ENCODE assay signal across 8 cellular contexts in the genomic region with DNA sequence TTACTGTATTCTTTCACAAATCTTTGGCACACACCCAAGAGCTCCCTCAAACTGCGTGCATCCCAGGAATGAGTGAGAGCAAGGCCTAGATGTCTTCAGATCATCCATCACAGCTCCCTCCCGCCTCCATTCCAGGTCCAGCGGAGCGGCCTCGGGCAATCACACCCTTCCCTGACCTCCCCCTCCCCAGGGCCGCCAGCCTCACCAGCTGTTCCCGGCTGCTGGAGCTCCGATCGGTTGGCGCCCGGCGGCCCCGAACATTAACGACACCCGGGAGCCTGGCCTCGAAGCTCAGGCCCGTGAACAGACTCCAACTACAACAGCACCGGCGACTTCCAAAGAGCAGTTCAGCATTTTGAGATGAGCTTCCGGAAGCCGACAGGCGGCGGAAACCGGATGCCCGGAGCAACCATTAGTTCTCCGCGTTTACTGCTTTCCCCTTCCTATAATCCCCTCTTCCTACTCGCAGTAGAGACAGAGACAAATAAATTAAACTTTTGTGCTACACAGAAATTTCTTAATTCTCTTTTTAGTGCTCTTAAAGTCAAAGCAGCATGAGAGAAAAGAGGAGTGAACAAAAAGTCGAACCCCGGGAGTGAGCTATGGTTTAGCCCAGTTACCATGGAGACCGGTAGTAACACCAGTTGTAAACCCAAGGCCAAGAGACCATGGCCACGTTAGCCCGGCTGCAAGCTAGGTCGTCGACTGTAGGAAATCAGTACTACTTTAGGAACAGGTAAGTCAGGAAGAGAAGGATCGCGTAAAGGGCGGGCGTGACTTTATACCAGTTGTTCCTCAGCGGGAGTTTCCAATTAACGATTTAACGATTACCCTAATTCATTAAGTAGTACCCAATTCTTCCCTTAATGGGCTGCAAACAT. TPM values are rescaled to one million over a fixed set of nuclear protein-coding genes. Genes with fewer than 3 reads are reported as not detected.
DNase-seq lines count a peak whose midpoint lies in the region; ATAC-seq, FAIRE-seq and TF ChIP-seq lines count a peak whose summit lies in the region.

TSS of gene GPATCH2 (minus strand) at position 380 of the 881 bp plus-strand sequence. CDS start at position 261, 119 bp downstream.
TSS of gene SPATA17 (plus strand) at position 634 of the 881 bp plus-strand sequence. CDS start at position 669, 35 bp downstream.

- peak within 1 kb of the TSS; percentile 97 for H3K27ac ChIP-seq in HepG2 (ENCODE audit: extremely low read length, insufficient read depth, low read length)

- H4K20me1 ChIP-seq in HepG2 (ENCODE audit: insufficient read depth, low read length): no peaks in the 10 kb centered on the region

- peak; percentile 78 for DNase-seq in CD14-positive monocyte (ENCODE audit: low spot score)
- peak; percentile 82 to 84 for DNase-seq in NCI-H526 (lab: John Stamatoyannopoulos, UW)
- peak; percentile 72 for DNase-seq in activated CD4-positive, alpha-beta T cell treated with anti-CD3 and anti-CD28 coated beads, Interleukin-2, amount 50 U/mL, for 1 hour
- DNase-seq in dermis blood vessel endothelial cell: peak; percentile 93
- peak; percentile 86 for DNase-seq in HepG2 (ENCODE audit: low spot score)
- peak; percentile 71 for DNase-seq in stimulated activated CD4-positive, alpha-beta T cell treated with anti-CD3 and anti-CD28 coated beads, Interleukin-4, amount 100 ng/mL, for 1 hour

- in situ Hi-C loops in HepG2 (cut with HindIII; ENCODE audit: extremely low pct_ligation_motif_present, low pct_unique_long_range_greater_than_20kb): no loop called here

- peak within 1 kb of the TSS; percentile 96 to 99 for H3K4me3 Mint-ChIP-seq in CD14-positive monocyte

- under 1% methylated on average over 27 of the region's 42 CpGs for WGBS in HepG2 (ENCODE audit: low lambda C conversion rate)

- peaks cover 0 to 2% (median 0%) of the 10 kb centered on the region in 7 donors for H3K9me3 Mint-ChIP-seq in CD14-positive monocyte

- peak within 1 kb of the TSS; percentile 99 for H2AFZ ChIP-seq in HepG2 (ENCODE audit: low read length)

- TF ChIP-seq RAD21 in HepG2 (CRISPR knock-in tag; IDR thresholded peaks at IDR 0.05): peak; percentile 42; the same call in 1 of the 2 replicates

- peak; percentile 15 for TF ChIP-seq CTCF in CD14-positive monocyte (IDR thresholded peaks at IDR 0.05)
- TF ChIP-seq CTCF in HepG2 (CRISPR knock-in tag; IDR thresholded peaks at IDR 0.05): peak; percentile 20; the same call in 1 of the 2 replicates

- peak within 1 kb of the TSS; percentile 93 for H3K4me2 ChIP-seq in HepG2 (ENCODE audit: low read depth, low read length)

- POLR2A ChIA-PET in HepG2 (lab: Yijun Ruan, JAX): interaction anchor here (0.9 to 1.6 kb wide), 6 partner anchors 9 to 654 kb away, joined by 3 to 13 read pairs (median 4); partner anchors contain the start of gene RRP15

- H3K4me3 ChIP-seq in HepG2 (replicated peaks in 1 of 3; ENCODE audit: insufficient read depth in 1 of 3, low read depth in 2 of 3, low read length in 3 of 3): peak within 1 kb of the TSS; percentile 84 to 95 (median 88)

- no peaks in the 10 kb centered on the region for H3K36me3 ChIP-seq in HepG2 (replicated peaks in 1 of 2; ENCODE audit: control insufficient read depth in 1 of 2, insufficient read depth in 2 of 2, low read length in 2 of 2)

- no TSS peak for BruUV-seq in HepG2 (replicated peaks; lab: Mats Ljungman, UMichigan)

- peaks cover 34% of the 10 kb centered on the region for H3K79me2 ChIP-seq in HepG2 (ENCODE audit: insufficient read depth, low read length)

- intact Hi-C loops in CD14-positive monocyte (cut with micrococcal nuclease) (no loop called here), HepG2 (cut with micrococcal nuclease; ENCODE audit: unreplicated experiment) (no loop called here)

- peak within 1 kb of the TSS; percentile 98 to 100 (median 100) for H3K27ac Mint-ChIP-seq in CD14-positive monocyte

- no peak for TF ChIP-seq EP300 in HepG2 (IDR thresholded peaks at IDR 0.05; ENCODE audit: low read depth in 2 of 2, low read length in 2 of 2)
- no peak for TF ChIP-seq EP300 in HepG2 (CRISPR knock-in tag; IDR thresholded peaks at IDR 0.05; ENCODE audit: borderline replicate concordance)

- CTCF ChIA-PET in HepG2 (lab: Yijun Ruan, JAX; ENCODE audit: low intra/inter-chr PET ratio, low total read pairs): no interaction called here

- peak within 1 kb of the TSS; percentile 98 for H3K9ac ChIP-seq in HepG2 (ENCODE audit: insufficient read depth, low read depth, low read length)

- peak; percentile 90 for FAIRE-seq in HepG2 (lab: Jason Lieb, UNC)

- H3K9me3 ChIP-seq in HepG2 (ENCODE audit: low read length): no peaks in the 10 kb centered on the region

- H3K4me1 ChIP-seq in HepG2 (ENCODE audit: insufficient read depth, low read length): peaks cover 33% of the 10 kb centered on the region

- peaks cover 5 to 8% (median 6%) of the 10 kb centered on the region in 3 donors for H3K27me3 Mint-ChIP-seq in CD14-positive monocyte (ENCODE audit: low read depth in 3 of 3)

- no peaks in the 10 kb centered on the region for H3K36me3 Mint-ChIP-seq in CD14-positive monocyte

- peaks cover 27% of the 10 kb centered on the region for H3K4me1 Mint-ChIP-seq in CD14-positive monocyte

- peak; percentile 68 to 82 for TF ChIP-seq POLR2A in HepG2 (IDR thresholded peaks at IDR 0.05; ENCODE audit: insufficient read depth in 1 of 2, low read depth in 2 of 2, low read length in 2 of 2)

- peak; percentile 99 for ATAC-seq in GM19328 (IDR thresholded peaks at IDR 0.05; ENCODE audit: unreplicated experiment)
- peak; percentile 97 for ATAC-seq in HG03469 (IDR thresholded peaks at IDR 0.05; ENCODE audit: unreplicated experiment)
- ATAC-seq in HepG2: peak; percentile 97

- H3K27me3 ChIP-seq in HepG2 (ENCODE audit: control insufficient read depth in 1 of 2, insufficient read depth in 2 of 2, low read length in 2 of 2): no peaks in the 10 kb centered on the region

TF ChIP-seq in HepG2, 621 proteins besides CTCF, POLR2A, EP300 and RAD21 (continues in another document):
- TF ChIP-seq ZNF569 (CRISPR knock-in tag; IDR thresholded peaks at IDR 0.05; ENCODE audit: borderline replicate concordance): no peak

RNA-seq across cellular contexts. Expression of gene GPATCH2, which starts in this region (rescaled TPM):
- polyA plus RNA-seq in CD14-positive monocyte (1 to 10 TPM; 1.8 to 1.9 TPM), HepG2 (2011; rRNA removed) (3.0 and 3.5 TPM in 2 replicates)
- total RNA-seq in dermis blood vessel endothelial cell (14.9 and 20.1 TPM in 2 replicates), HepG2 (2016; rRNA removed; fragmentation: Illumina TruSeq; extraction: Trizol) (15.7 and 19.4 TPM in 2 replicates)
- 1.8 and 1.9 TPM in 2 replicates for total RNA-seq in HepG2 (2016; cell fraction: cytosol; rRNA removed; fragmentation: Illumina TruSeq; extraction: Trizol; ENCODE audit: low read depth)
- 16.3 and 17.9 TPM in 2 replicates for total RNA-seq in HepG2 (2016; cell fraction: insoluble cytoplasmic fraction; rRNA removed; fragmentation: Illumina TruSeq; extraction: Trizol)
- total RNA-seq in HepG2 (2016; cell fraction: membrane; rRNA removed; fragmentation: Illumina TruSeq; extraction: Trizol): 4.0 and 5.0 TPM in 2 replicates
- 35.9 and 36.8 TPM in 2 replicates for total RNA-seq in HepG2 (2016; cell fraction: nucleus; rRNA removed; fragmentation: Illumina TruSeq; extraction: Trizol)
- polyA plus RNA-seq in HepG2 (2011; cell fraction: cytosol; rRNA removed): 1.5 and 2.0 TPM in 2 replicates
- 3.1 and 5.1 TPM in 2 replicates for polyA plus RNA-seq in HepG2 (2011; cell fraction: nucleus; rRNA removed)
- polyA plus RNA-seq in HepG2 (2012): 4.3 and 4.9 TPM in 2 replicates
- 0.27 and 0.36 TPM in 2 replicates for polyA plus RNA-seq in HepG2 (2016; cell fraction: cytosol; fragmentation: Illumina TruSeq; extraction: Trizol; ENCODE audit: low read depth)
- polyA plus RNA-seq in HepG2 (2016; cell fraction: insoluble cytoplasmic fraction; fragmentation: Illumina TruSeq; extraction: Trizol; ENCODE audit: low read depth): 11.0 and 12.3 TPM in 2 replicates
- 1.3 TPM in 2 replicates for polyA plus RNA-seq in HepG2 (2016; cell fraction: membrane; fragmentation: Illumina TruSeq; extraction: Trizol; ENCODE audit: low read depth)
- 11.0 and 11.2 TPM in 2 replicates for polyA plus RNA-seq in HepG2 (2016; cell fraction: nucleus; fragmentation: Illumina TruSeq; extraction: Trizol; ENCODE audit: insufficient read depth, low read depth)
- 3.1 and 5.4 TPM in 2 replicates for polyA minus RNA-seq in HepG2 (2011; rRNA and poly(A)+ RNA removed; ENCODE audit: low replicate concordance)
- polyA minus RNA-seq in HepG2 (2011; cell fraction: cytosol; rRNA and poly(A)+ RNA removed): 4.3 and 6.0 TPM in 2 replicates
- polyA minus RNA-seq in HepG2 (2011; cell fraction: nucleus; rRNA and poly(A)+ RNA removed): 52.0 and 57.3 TPM in 2 replicates

RNA-seq across cellular contexts. Expression of gene SPATA17, which starts in this region (rescaled TPM):
- polyA plus RNA-seq in CD14-positive monocyte: under 1 TPM in 1 of 2 donors, not detected in 1; 0.28 TPM
- total RNA-seq in dermis blood vessel endothelial cell: 0.05 TPM in 1 of 2 replicates, not detected in the other
- total RNA-seq in HepG2 (2016; rRNA removed; fragmentation: Illumina TruSeq; extraction: Trizol): 1.6 and 1.7 TPM in 2 replicates
- 0.30 and 0.79 TPM in 2 replicates for total RNA-seq in HepG2 (2016; cell fraction: cytosol; rRNA removed; fragmentation: Illumina TruSeq; extraction: Trizol; ENCODE audit: low read depth)
- total RNA-seq in HepG2 (2016; cell fraction: insoluble cytoplasmic fraction; rRNA removed; fragmentation: Illumina TruSeq; extraction: Trizol): 1.3 and 1.8 TPM in 2 replicates
- total RNA-seq in HepG2 (2016; cell fraction: membrane; rRNA removed; fragmentation: Illumina TruSeq; extraction: Trizol): 0.48 and 0.71 TPM in 2 replicates
- total RNA-seq in HepG2 (2016; cell fraction: nucleus; rRNA removed; fragmentation: Illumina TruSeq; extraction: Trizol): 1.9 and 2.3 TPM in 2 replicates
- 0.31 and 0.48 TPM in 2 replicates for polyA plus RNA-seq in HepG2 (2011; rRNA removed)
- 0.10 TPM in 1 of 2 replicates, not detected in the other for polyA plus RNA-seq in HepG2 (2011; cell fraction: cytosol; rRNA removed)
- polyA plus RNA-seq in HepG2 (2011; cell fraction: nucleus; rRNA removed): 0.21 and 0.31 TPM in 2 replicates
- polyA plus RNA-seq in HepG2 (2012): 0.47 and 0.97 TPM in 2 replicates
- polyA plus RNA-seq in HepG2 (2016; cell fraction: cytosol; fragmentation: Illumina TruSeq; extraction: Trizol; ENCODE audit: low read depth): 0.40 and 0.48 TPM in 2 replicates
- 0.67 and 1.5 TPM in 2 replicates for polyA plus RNA-seq in HepG2 (2016; cell fraction: insoluble cytoplasmic fraction; fragmentation: Illumina TruSeq; extraction: Trizol; ENCODE audit: low read depth)
- polyA plus RNA-seq in HepG2 (2016; cell fraction: membrane; fragmentation: Illumina TruSeq; extraction: Trizol; ENCODE audit: low read depth): 0.34 and 0.40 TPM in 2 replicates
- polyA plus RNA-seq in HepG2 (2016; cell fraction: nucleus; fragmentation: Illumina TruSeq; extraction: Trizol; ENCODE audit: insufficient read depth, low read depth): 0.80 and 1.1 TPM in 2 replicates
- polyA minus RNA-seq in HepG2 (2011; rRNA and poly(A)+ RNA removed; ENCODE audit: low replicate concordance): 0.47 TPM in 1 of 2 replicates, not detected in the other
- not detected in 2 replicates for polyA minus RNA-seq in HepG2 (2011; cell fraction: cytosol; rRNA and poly(A)+ RNA removed)
- polyA minus RNA-seq in HepG2 (2011; cell fraction: nucleus; rRNA and poly(A)+ RNA removed): 1.4 and 2.4 TPM in 2 replicates

Comparison
In these comparisons a context has a peak if more than half of its experiments do, and no peak if none do; other contexts are left out.
1. Peak in every context shown above with its lines: DNase-seq, ATAC-seq, H3K4me3 ChIP-seq and H3K27ac ChIP-seq.